Comparison of ENCODE assay signal across 18 cellular contexts in the genomic region with DNA sequence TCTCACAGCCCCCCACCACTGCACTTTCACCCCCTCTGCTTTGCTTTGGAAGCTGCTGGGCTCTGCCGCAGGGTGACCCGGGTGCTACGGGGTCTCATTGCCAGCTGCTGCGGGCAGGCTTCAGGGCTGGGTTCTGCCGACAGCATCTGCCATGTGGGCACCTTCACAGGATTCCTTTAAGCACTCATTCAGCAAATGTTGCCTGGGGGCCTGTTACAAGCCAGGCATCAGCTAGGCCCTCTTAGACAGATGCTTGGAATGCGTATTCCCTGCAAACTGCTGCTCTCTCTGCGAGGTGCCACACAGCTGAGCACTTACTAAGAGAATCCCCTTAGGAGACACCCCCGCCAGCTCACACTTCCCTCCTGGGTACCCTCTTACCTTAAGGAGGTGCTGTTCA. TPM values are rescaled to one million over a fixed set of nuclear protein-coding genes. Genes with fewer than 3 reads are reported as not detected.
DNase-seq lines count a peak whose midpoint lies in the region; ATAC-seq and TF ChIP-seq lines count a peak whose summit lies in the region.
"Had no signal": no experiment of that assay in that cellular context is flagged by ENCODE, and none has a peak within 500 bp of the region (broad histone marks: within the 10 kb centered on the region; RNA-seq: fewer than 3 reads in every experiment).

No MANE protein-coding gene starts in this region.

- TF ChIP-seq CTCF in right atrium auricular region (IDR thresholded peaks at IDR 0.05): no peak

- H3K27me3 ChIP-seq in NT2/D1 (ENCODE audit: insufficient read depth, insufficient read length) (no peaks in the 10 kb centered on the region), right atrium auricular region (no peaks in the 10 kb centered on the region), stomach smooth muscle (ENCODE audit: control insufficient read depth in 1 of 2, insufficient read depth in 2 of 2, low read length in 2 of 2) (no peaks in the 10 kb centered on the region)

- H3K4me3 ChIP-seq in NT2/D1 (ENCODE audit: insufficient read length, low read depth) (no peak overlapping the region), right atrium auricular region (no peak overlapping the region), stomach smooth muscle (ENCODE audit: low read length in 2 of 2) (peak overlapping the region in 1 of 2 donors; percentile 64)
- H3K4me3 ChIP-seq: GM12878 had no signal

- H3K4me1 ChIP-seq in NT2/D1 (ENCODE audit: insufficient read depth, insufficient read length): peaks cover 33% of the 10 kb centered on the region
- peaks cover 0 to 63% of the 10 kb centered on the region in 2 donors for H3K4me1 ChIP-seq in right atrium auricular region
- H3K4me1 ChIP-seq in stomach smooth muscle (ENCODE audit: control insufficient read depth, insufficient read depth, low read length): peaks cover 60% of the 10 kb centered on the region

- intact Hi-C loops in Right ventricle myocardium inferior (cut with DNase I) (loop anchor here (5.0 kb wide), 1 partner anchor 88 kb away; a partner anchor contains a TSS), cardiac septum (cut with DNase I) (no loop called here)

- H3K9me3 ChIP-seq in NT2/D1 (ENCODE audit: insufficient read depth, low read length) (no peaks in the 10 kb centered on the region), right atrium auricular region (no peaks in the 10 kb centered on the region), stomach smooth muscle (ENCODE audit: control insufficient read depth in 2 of 2, low read length in 2 of 2) (no peaks in the 10 kb centered on the region)

- H3K9ac ChIP-seq in NT2/D1 (ENCODE audit: insufficient read length, low read depth) (no peak overlapping the region), stomach smooth muscle (ENCODE audit: low read length in 2 of 2) (peak overlapping the region in 1 of 2 donors; percentile 21)
- H3K9ac ChIP-seq: parathyroid adenoma had no signal

- H3K27ac ChIP-seq in right atrium auricular region (peak overlapping the region; percentile 62 to 66), stomach smooth muscle (ENCODE audit: low read length) (peak overlapping the region; percentile 85)
- H3K27ac ChIP-seq: parathyroid adenoma had no signal

- ATAC-seq in Right ventricle myocardium inferior (no peak), left lobe of liver (no peak)
- ATAC-seq: GM12878; left colon; PC-3; stimulated activated naive CD8-positive, alpha-beta T cell treated with anti-CD3 and anti-CD28 coated beads, Interleukin-15, Interleukin-2, amounts not matched to agents 100 U/mL and 50 U/mL, for 24 hours had no signal

- H3K36me3 ChIP-seq in NT2/D1 (ENCODE audit: insufficient read depth, insufficient read length, low read length) (no peaks in the 10 kb centered on the region), right atrium auricular region (no peaks in the 10 kb centered on the region), stomach smooth muscle (ENCODE audit: control insufficient read depth in 2 of 2, insufficient read depth in 2 of 2, low read length in 2 of 2) (peaks cover 0 to 4% of the 10 kb centered on the region in 2 donors)

- DNase-seq in Right ventricle myocardium inferior (ENCODE audit: missing footprints): peak; percentile 33
- DNase-seq in cardiac septum (ENCODE audit: low spot score): no peak
- DNase-seq in NT2/D1 (ENCODE audit: low read depth, low spot score): peak; percentile 47
- no peak for DNase-seq in right atrium auricular region (ENCODE audit: low spot score)
- no peak for DNase-seq in KG1 (lab: John Stamatoyannopoulos, UW)
- no peak for DNase-seq in left lobe of liver (ENCODE audit: low spot score)
- no peak for DNase-seq in cerebellar nuclear complex (lab: John Stamatoyannopoulos, UW)
- DNase-seq: CD4-positive, alpha-beta T cell; left colon; NCI-H146; NCI-H526; PC-3; stimulated activated naive CD8-positive, alpha-beta T cell treated with anti-CD3 and anti-CD28 coated beads, Interleukin-15, Interleukin-2, amounts not matched to agents 100 U/mL and 50 U/mL, for 24 hours had no signal

RNA-seq across cellular contexts. Expression of a gene that starts 29.2 kb away (rescaled TPM):
- 12.7 TPM for total RNA-seq in Right ventricle myocardium inferior
- 45.9 TPM for total RNA-seq in cardiac septum
- 10 to 100 TPM; 31.2 to 34.4 TPM for total RNA-seq in right atrium auricular region
- 1.9 TPM for total RNA-seq in left lobe of liver
- total RNA-seq: CD4-positive, alpha-beta T cell had no signal

RNA-seq across cellular contexts. Expression of a gene that starts 29.9 kb away (rescaled TPM):
- 34.9 TPM for total RNA-seq in Right ventricle myocardium inferior
- 55.1 TPM for total RNA-seq in cardiac septum
- total RNA-seq in right atrium auricular region: 10 to 100 TPM; 42.9 to 66.8 TPM
- 24.3 TPM for total RNA-seq in left lobe of liver

RNA-seq across cellular contexts. Expression of a gene that starts 57.1 kb away (rescaled TPM):
- total RNA-seq in Right ventricle myocardium inferior (0.49 TPM), cardiac septum (not detected), right atrium auricular region (under 1 TPM in 1 of 2 donors, not detected in 1; 0.43 TPM), left lobe of liver (not detected)
- total RNA-seq: A673; CD4-positive, alpha-beta T cell; GM12878; LHCN-M2; PC-3 had no signal

Comparison
In these comparisons a context has a peak if more than half of its experiments do, and no peak if none do; other contexts are left out.
1. DNase-seq: peak in Right ventricle myocardium inferior (single experiment) and NT2/D1 (single experiment); none in cardiac septum (single experiment), right atrium auricular region (single experiment), KG1 (single experiment), left lobe of liver (single experiment) and cerebellar nuclear complex (0 of 2).